8 cellular contexts compared by ENCODE assay signal in genomic region chr15:30953731-30954378, GRCh38. TPM values are rescaled to one million over a fixed set of nuclear protein-coding genes. Genes with fewer than 3 reads are reported as not detected.
DNase-seq lines count a peak whose midpoint lies in the region; ATAC-seq and TF ChIP-seq lines count a peak whose summit lies in the region.

No MANE protein-coding gene starts in this region.

- DNase-seq in AG08396 (ENCODE audit: low spot score) (peak; percentile 83), HT-29 (ENCODE audit: low spot score) (peak; percentile 8), amniotic epithelial cell (ENCODE audit: low read depth) (peak; percentile 86), left lobe of liver (ENCODE audit: low spot score) (no peak), lower leg skin (ENCODE audit: low spot score in 2 of 2) (no peak)

- ATAC-seq in left lobe of liver (peak; percentile 37), GM21367 (IDR thresholded peaks at IDR 0.05; ENCODE audit: unreplicated experiment) (no peak), GM21423 (IDR thresholded peaks at IDR 0.05; ENCODE audit: unreplicated experiment) (no peak), GM18867 (IDR thresholded peaks at IDR 0.05; ENCODE audit: unreplicated experiment) (no peak)

- 74 to 75% methylated on average over 7 of the region's 7 CpGs for WGBS in lower leg skin, 2 donors

- intact Hi-C loops in lower leg skin (cut with DNase I; ENCODE audit: low total_unique reads): no loop called here

- no peak for TF ChIP-seq POLR2A in lower leg skin (IDR thresholded peaks at IDR 0.05)

- TF ChIP-seq CTCF in lower leg skin (IDR thresholded peaks at IDR 0.05): no peak

- H3K4me3 ChIP-seq in lower leg skin (ENCODE audit: low read depth, poor library complexity, severe bottlenecking): no peak overlapping the region

RNA-seq across cellular contexts. Expression of gene MTMR10, which starts 37.6 kb away (rescaled TPM):
- total RNA-seq in HT-29 (2014; rRNA removed; shearing (Covaris generic)): 18.8 and 24.6 TPM in 2 replicates
- total RNA-seq in left lobe of liver (26.6 TPM), lower leg skin (10 to 100 TPM; 22.5 to 34.7 (median 31.2) TPM)

RNA-seq across cellular contexts. Expression of gene FAN1, which starts 50.1 kb away (rescaled TPM):
- total RNA-seq in HT-29 (2014; rRNA removed; shearing (Covaris generic)): 7.3 and 13.7 TPM in 2 replicates
- 14.2 TPM for total RNA-seq in left lobe of liver
- total RNA-seq in lower leg skin: 10 to 100 TPM; 11.7 to 19.4 (median 17.6) TPM

Comparison
In these comparisons a context has a peak if more than half of its experiments do, and no peak if none do; other contexts are left out.
1. DNase-seq: peak in AG08396 (single experiment), HT-29 (single experiment) and amniotic epithelial cell (single experiment); none in left lobe of liver (single experiment) and lower leg skin (0 of 2).